1 cellular context compared by ENCODE assay signal in the genomic region with DNA sequence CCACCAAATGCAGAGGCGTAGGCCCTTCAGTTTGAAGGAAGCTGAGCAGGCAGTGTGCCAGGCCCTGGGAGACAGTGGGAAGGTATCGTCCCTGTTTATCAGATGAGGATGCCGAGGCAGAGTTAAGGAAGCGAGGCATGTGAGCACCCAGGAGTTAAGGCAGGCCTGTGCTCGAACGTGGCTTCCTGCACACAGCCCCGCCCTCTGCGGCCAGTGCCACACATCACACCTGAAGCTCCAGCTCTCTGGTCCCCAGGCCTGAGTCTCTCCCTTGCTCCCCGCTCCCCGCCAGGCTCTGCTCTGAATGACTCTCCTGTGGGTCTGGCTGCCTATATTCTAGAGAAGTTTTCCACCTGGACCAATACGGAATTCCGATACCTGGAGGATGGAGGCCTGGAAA.
TF ChIP-seq lines count a peak whose summit lies in the region.

No MANE protein-coding gene starts in this region.

TF ChIP-seq in K562, 482 proteins besides CTCF, POLR2A, EP300 and RAD21:
- TF ChIP-seq POLR2G (IDR thresholded peaks at IDR 0.05; ENCODE audit: low read depth, low read length) (peak; percentile 63), NR2F6 (CRISPR knock-in tag; IDR thresholded peaks at IDR 0.05) (peak; percentile 35; the same call in 1 of the 2 replicates), SRF (CRISPR knock-in tag; IDR thresholded peaks at IDR 0.05) (0 out of 4 replicates have a peak, but pooled peaks of 1 of the 2 experiments have one; percentile 18), ELF4 (CRISPR knock-in tag; IDR thresholded peaks at IDR 0.05) (0 out of 2 replicates have a peak, but pooled peaks have one; percentile 15)
- TF ChIP-seq, protein P1, sequence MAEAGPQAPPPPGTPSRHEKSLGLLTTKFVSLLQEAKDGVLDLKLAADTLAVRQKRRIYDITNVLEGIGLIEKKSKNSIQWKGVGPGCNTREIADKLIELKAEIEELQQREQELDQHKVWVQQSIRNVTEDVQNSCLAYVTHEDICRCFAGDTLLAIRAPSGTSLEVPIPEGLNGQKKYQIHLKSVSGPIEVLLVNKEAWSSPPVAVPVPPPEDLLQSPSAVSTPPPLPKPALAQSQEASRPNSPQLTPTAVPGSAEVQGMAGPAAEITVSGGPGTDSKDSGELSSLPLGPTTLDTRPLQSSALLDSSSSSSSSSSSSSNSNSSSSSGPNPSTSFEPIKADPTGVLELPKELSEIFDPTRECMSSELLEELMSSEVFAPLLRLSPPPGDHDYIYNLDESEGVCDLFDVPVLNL (CRISPR knock-in tag; IDR thresholded peaks at IDR 0.05; ENCODE audit: low read depth) = no peak
- TF ChIP-seq, protein P2, sequence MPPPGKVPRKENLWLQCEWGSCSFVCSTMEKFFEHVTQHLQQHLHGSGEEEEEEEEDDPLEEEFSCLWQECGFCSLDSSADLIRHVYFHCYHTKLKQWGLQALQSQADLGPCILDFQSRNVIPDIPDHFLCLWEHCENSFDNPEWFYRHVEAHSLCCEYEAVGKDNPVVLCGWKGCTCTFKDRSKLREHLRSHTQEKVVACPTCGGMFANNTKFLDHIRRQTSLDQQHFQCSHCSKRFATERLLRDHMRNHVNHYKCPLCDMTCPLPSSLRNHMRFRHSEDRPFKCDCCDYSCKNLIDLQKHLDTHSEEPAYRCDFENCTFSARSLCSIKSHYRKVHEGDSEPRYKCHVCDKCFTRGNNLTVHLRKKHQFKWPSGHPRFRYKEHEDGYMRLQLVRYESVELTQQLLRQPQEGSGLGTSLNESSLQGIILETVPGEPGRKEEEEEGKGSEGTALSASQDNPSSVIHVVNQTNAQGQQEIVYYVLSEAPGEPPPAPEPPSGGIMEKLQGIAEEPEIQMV (tag; conservative IDR thresholded peaks at IDR 0.05; ENCODE audit: low read depth) = no peak
- TF ChIP-seq, protein P3, sequence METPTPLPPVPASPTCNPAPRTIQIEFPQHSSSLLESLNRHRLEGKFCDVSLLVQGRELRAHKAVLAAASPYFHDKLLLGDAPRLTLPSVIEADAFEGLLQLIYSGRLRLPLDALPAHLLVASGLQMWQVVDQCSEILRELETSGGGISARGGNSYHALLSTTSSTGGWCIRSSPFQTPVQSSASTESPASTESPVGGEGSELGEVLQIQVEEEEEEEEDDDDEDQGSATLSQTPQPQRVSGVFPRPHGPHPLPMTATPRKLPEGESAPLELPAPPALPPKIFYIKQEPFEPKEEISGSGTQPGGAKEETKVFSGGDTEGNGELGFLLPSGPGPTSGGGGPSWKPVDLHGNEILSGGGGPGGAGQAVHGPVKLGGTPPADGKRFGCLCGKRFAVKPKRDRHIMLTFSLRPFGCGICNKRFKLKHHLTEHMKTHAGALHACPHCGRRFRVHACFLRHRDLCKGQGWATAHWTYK (CRISPR knock-in tag; IDR thresholded peaks at IDR 0.05) = peak; percentile 17; the same call in 1 of the 2 replicates
- TF ChIP-seq, protein P4, sequence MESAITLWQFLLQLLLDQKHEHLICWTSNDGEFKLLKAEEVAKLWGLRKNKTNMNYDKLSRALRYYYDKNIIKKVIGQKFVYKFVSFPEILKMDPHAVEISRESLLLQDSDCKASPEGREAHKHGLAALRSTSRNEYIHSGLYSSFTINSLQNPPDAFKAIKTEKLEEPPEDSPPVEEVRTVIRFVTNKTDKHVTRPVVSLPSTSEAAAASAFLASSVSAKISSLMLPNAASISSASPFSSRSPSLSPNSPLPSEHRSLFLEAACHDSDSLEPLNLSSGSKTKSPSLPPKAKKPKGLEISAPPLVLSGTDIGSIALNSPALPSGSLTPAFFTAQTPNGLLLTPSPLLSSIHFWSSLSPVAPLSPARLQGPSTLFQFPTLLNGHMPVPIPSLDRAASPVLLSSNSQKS (CRISPR knock-in tag; IDR thresholded peaks at IDR 0.05) = 0 out of 2 replicates have a peak, but pooled peaks have one; percentile 55
- TF ChIP-seq, protein P5, sequence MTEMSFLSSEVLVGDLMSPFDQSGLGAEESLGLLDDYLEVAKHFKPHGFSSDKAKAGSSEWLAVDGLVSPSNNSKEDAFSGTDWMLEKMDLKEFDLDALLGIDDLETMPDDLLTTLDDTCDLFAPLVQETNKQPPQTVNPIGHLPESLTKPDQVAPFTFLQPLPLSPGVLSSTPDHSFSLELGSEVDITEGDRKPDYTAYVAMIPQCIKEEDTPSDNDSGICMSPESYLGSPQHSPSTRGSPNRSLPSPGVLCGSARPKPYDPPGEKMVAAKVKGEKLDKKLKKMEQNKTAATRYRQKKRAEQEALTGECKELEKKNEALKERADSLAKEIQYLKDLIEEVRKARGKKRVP (CRISPR knock-in tag; IDR thresholded peaks at IDR 0.05) = 0 out of 2 replicates have a peak, but pooled peaks have one; percentile 27
- TF ChIP-seq, protein P6, sequence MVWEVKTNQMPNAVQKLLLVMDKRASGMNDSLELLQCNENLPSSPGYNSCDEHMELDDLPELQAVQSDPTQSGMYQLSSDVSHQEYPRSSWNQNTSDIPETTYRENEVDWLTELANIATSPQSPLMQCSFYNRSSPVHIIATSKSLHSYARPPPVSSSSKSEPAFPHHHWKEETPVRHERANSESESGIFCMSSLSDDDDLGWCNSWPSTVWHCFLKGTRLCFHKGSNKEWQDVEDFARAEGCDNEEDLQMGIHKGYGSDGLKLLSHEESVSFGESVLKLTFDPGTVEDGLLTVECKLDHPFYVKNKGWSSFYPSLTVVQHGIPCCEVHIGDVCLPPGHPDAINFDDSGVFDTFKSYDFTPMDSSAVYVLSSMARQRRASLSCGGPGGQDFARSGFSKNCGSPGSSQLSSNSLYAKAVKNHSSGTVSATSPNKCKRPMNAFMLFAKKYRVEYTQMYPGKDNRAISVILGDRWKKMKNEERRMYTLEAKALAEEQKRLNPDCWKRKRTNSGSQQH (CRISPR knock-in tag; IDR thresholded peaks at IDR 0.05) = peak; percentile 25; the same call in 1 of the 2 replicates
